Comparison of ENCODE assay signal across 9 cellular contexts in genomic region chr4:36325499-36325898, GRCh38. TPM values are rescaled to one million over a fixed set of nuclear protein-coding genes. Genes with fewer than 3 reads are reported as not detected.
DNase-seq lines count a peak whose midpoint lies in the region; ATAC-seq, FAIRE-seq and TF ChIP-seq lines count a peak whose summit lies in the region.
"Had no signal": no experiment of that assay in that cellular context is flagged by ENCODE, and none has a peak within 500 bp of the region (broad histone marks: within the 10 kb centered on the region; RNA-seq: fewer than 3 reads in every experiment).

No MANE protein-coding gene starts in this region.

- CTCF ChIA-PET in WTC11 (lab: Charles Lee), result no interaction called here

- H3K9me3 Mint-ChIP-seq in activated T-helper 1 cell treated with anti-CD3 and anti-CD28 coated beads, Interleukin-12 subunit alpha, Interleukin-12 subunit beta, Interleukin-2, Interleukin-4 antibody, amounts not matched to agents 30 ng/mL and 10 ng/mL and 1 ng/mL, durations not matched to agents 14 hours and 24 hours and 36 hours, result no peaks in the 10 kb centered on the region
- no peaks in the 10 kb centered on the region for H3K9me3 Mint-ChIP-seq in WTC11

- H3K4me3 ChIP-seq in GM12864 (ENCODE audit: low read depth, low read length), result no peak overlapping the region

- ATAC-seq in GM19452 (IDR thresholded peaks at IDR 0.05; ENCODE audit: unreplicated experiment), result peak; percentile 72
- peak; percentile 72 for ATAC-seq in HG03108 (IDR thresholded peaks at IDR 0.05; ENCODE audit: unreplicated experiment)
- ATAC-seq in left colon, result no peak
- no peak for ATAC-seq in WTC11

- peak; percentile 62 for DNase-seq in GM12864 (ENCODE audit: low read depth)
- DNase-seq in activated T-helper 1 cell treated with anti-CD3 and anti-CD28 coated beads, Interleukin-12 subunit alpha, Interleukin-12 subunit beta, Interleukin-2, Interleukin-4 antibody, amounts not matched to agents 30 ng/mL and 10 ng/mL and 1 ng/mL, durations not matched to agents 14 hours and 24 hours and 36 hours (ENCODE audit: low spot score), result no peak
- no peak for DNase-seq in frontal cortex (ENCODE audit: low spot score in 2 of 2)
- DNase-seq in left colon, result no peak
- DNase-seq in WTC11 (ENCODE audit: low spot score), result no peak
- DNase-seq in NCI-H446 treated with DMSO at 0.1 percent for 48 hours (lab: John Stamatoyannopoulos, UW), result no peak
- DNase-seq: NCI-H1092 treated with DMSO at 0.1 percent for 48 hours had no signal

- H3K27me3 Mint-ChIP-seq in activated T-helper 1 cell treated with anti-CD3 and anti-CD28 coated beads, Interleukin-12 subunit alpha, Interleukin-12 subunit beta, Interleukin-2, Interleukin-4 antibody, amounts not matched to agents 30 ng/mL and 10 ng/mL and 1 ng/mL, durations not matched to agents 14 hours and 24 hours and 36 hours (ENCODE audit: insufficient read depth), result no peaks in the 10 kb centered on the region
- no peaks in the 10 kb centered on the region for H3K27me3 Mint-ChIP-seq in WTC11 (ENCODE audit: low read depth)

- TF ChIP-seq CTCF in GM12864 (IDR thresholded peaks at IDR 0.05; ENCODE audit: low read depth, low read length, missing control alignments) (no peak), WTC11 (IDR thresholded peaks at IDR 0.05) (no peak)

- peaks cover 71% of the 10 kb centered on the region for H3K4me1 Mint-ChIP-seq in activated T-helper 1 cell treated with anti-CD3 and anti-CD28 coated beads, Interleukin-12 subunit alpha, Interleukin-12 subunit beta, Interleukin-2, Interleukin-4 antibody, amounts not matched to agents 30 ng/mL and 10 ng/mL and 1 ng/mL, durations not matched to agents 14 hours and 24 hours and 36 hours (ENCODE audit: low read depth)
- H3K4me1 Mint-ChIP-seq in WTC11, result no peaks in the 10 kb centered on the region

- peaks cover 5% of the 10 kb centered on the region for H3K36me3 Mint-ChIP-seq in activated T-helper 1 cell treated with anti-CD3 and anti-CD28 coated beads, Interleukin-12 subunit alpha, Interleukin-12 subunit beta, Interleukin-2, Interleukin-4 antibody, amounts not matched to agents 30 ng/mL and 10 ng/mL and 1 ng/mL, durations not matched to agents 14 hours and 24 hours and 36 hours (ENCODE audit: low read depth)
- no peaks in the 10 kb centered on the region for H3K36me3 Mint-ChIP-seq in WTC11

- H3K27ac Mint-ChIP-seq in activated T-helper 1 cell treated with anti-CD3 and anti-CD28 coated beads, Interleukin-12 subunit alpha, Interleukin-12 subunit beta, Interleukin-2, Interleukin-4 antibody, amounts not matched to agents 30 ng/mL and 10 ng/mL and 1 ng/mL, durations not matched to agents 14 hours and 24 hours and 36 hours, result peak overlapping the region; percentile 73
- no peak overlapping the region for H3K27ac Mint-ChIP-seq in WTC11

- no peak for FAIRE-seq in frontal cortex (lab: Jason Lieb, UNC)

- POLR2A ChIA-PET in WTC11 (lab: Charles Lee), result interaction anchor here (0.6 kb wide), 1 partner anchor 839 kb away, joined by 7 read pairs; no protein-coding TSS in a partner anchor

- intact Hi-C loops in activated T-helper 1 cell treated with anti-CD3 and anti-CD28 coated beads, Interleukin-12 subunit alpha, Interleukin-12 subunit beta, Interleukin-2, Interleukin-4 antibody, amounts not matched to agents 30 ng/mL and 10 ng/mL and 1 ng/mL, durations not matched to agents 14 hours and 24 hours and 36 hours (cut with micrococcal nuclease), result loop anchor here (10.0 kb wide), 1 partner anchor 351 kb away; no protein-coding TSS in a partner anchor
- intact Hi-C loops in left colon (cut with DNase I, micrococcal nuclease), result no loop called here

- H3K4me3 Mint-ChIP-seq in activated T-helper 1 cell treated with anti-CD3 and anti-CD28 coated beads, Interleukin-12 subunit alpha, Interleukin-12 subunit beta, Interleukin-2, Interleukin-4 antibody, amounts not matched to agents 30 ng/mL and 10 ng/mL and 1 ng/mL, durations not matched to agents 14 hours and 24 hours and 36 hours, result peak overlapping the region; percentile 23
- H3K4me3 Mint-ChIP-seq in WTC11, result no peak overlapping the region

TF ChIP-seq in WTC11, 78 proteins besides CTCF, POLR2A, EP300 and RAD21:
- no peak for TF ChIP-seq NR2C2 (CRISPR knock-in tag; IDR thresholded peaks at IDR 0.05)
- TF ChIP-seq JAZF1 (CRISPR knock-in tag; IDR thresholded peaks at IDR 0.05), result no peak
- TF ChIP-seq E2F5 (CRISPR knock-in tag; IDR thresholded peaks at IDR 0.05), result no peak
- TF ChIP-seq ATF2 (CRISPR knock-in tag; IDR thresholded peaks at IDR 0.05; ENCODE audit: borderline replicate concordance, low read depth), result no peak
- no peak for TF ChIP-seq ZNF232 (CRISPR knock-in tag; IDR thresholded peaks at IDR 0.05)
- TF ChIP-seq ZNF396 (CRISPR knock-in tag; IDR thresholded peaks at IDR 0.05; ENCODE audit: borderline replicate concordance), result no peak
- TF ChIP-seq NR3C1 (CRISPR knock-in tag; conservative IDR thresholded peaks at IDR 0.05; ENCODE audit: low read depth), result no peak
- no peak for TF ChIP-seq GRHL2 (CRISPR knock-in tag; IDR thresholded peaks at IDR 0.05; ENCODE audit: insufficient replicate concordance, severe bottlenecking)
- TF ChIP-seq AFF4 (CRISPR knock-in tag; IDR thresholded peaks at IDR 0.05; ENCODE audit: borderline replicate concordance), result no peak
- no peak for TF ChIP-seq OVOL2 (CRISPR knock-in tag; IDR thresholded peaks at IDR 0.05; ENCODE audit: borderline replicate concordance)

RNA-seq across cellular contexts. Expression of gene DTHD1, which starts 44.1 kb away (rescaled TPM):
- total RNA-seq in activated T-helper 1 cell treated with anti-CD3 and anti-CD28 coated beads, Interleukin-12 subunit alpha, Interleukin-12 subunit beta, Interleukin-2, Interleukin-4 antibody, amounts not matched to agents 30 ng/mL and 10 ng/mL and 1 ng/mL, durations not matched to agents 14 hours and 24 hours and 36 hours, result 0.86 and 1.0 TPM in 2 replicates
- total RNA-seq in frontal cortex (under 0.01 TPM), left colon (under 1 TPM; 0.11 to 0.18 TPM), WTC11 (2021) (not detected in 3 replicates)

Comparison
In these comparisons a context has a peak if more than half of its experiments do, and no peak if none do; other contexts are left out.
1. ATAC-seq: peak in GM19452 (single experiment) and HG03108 (single experiment); none in left colon (single experiment) and WTC11 (single experiment).